Comparison of ENCODE assay signal across 8 cellular contexts in genomic region chr13:18211752-18212560, GRCh38.
DNase-seq lines count a peak whose midpoint lies in the region; ATAC-seq and TF ChIP-seq lines count a peak whose summit lies in the region.
"Not testable (repeated sequence)": the region's sequence is repeated elsewhere in the genome, so short reads cannot be mapped to it uniquely, and the experiment has no call there.

No MANE protein-coding gene starts in this region.

- H3K36me3 ChIP-seq in mucosa of descending colon (ENCODE audit: low read depth) = not testable (repeated sequence)

- H3K4me1 Mint-ChIP-seq in activated T-cell treated with anti-CD3 and anti-CD28 coated beads, Interleukin-2, amount 50 U/mL, for 4 hours (ENCODE audit: low read depth); stimulated activated naive B cell treated with anti-CD40 and anti-IgM and Interleukin-4, amounts not matched to agents 10 μg/mL and 1 μg/mL and 100 μg/mL, for 72 hours: not testable (repeated sequence)

- not testable (repeated sequence) for H3K4me3 ChIP-seq in Jurkat, Clone E6-1 (ENCODE audit: low read length); foreskin fibroblast (ENCODE audit: low read depth in 1 of 2, low read length in 2 of 2); mucosa of descending colon

- not testable (repeated sequence) for H3K36me3 Mint-ChIP-seq in activated T-cell treated with anti-CD3 and anti-CD28 coated beads, Interleukin-2, amount 50 U/mL, for 4 hours (ENCODE audit: insufficient read depth); stimulated activated naive B cell treated with anti-CD40 and anti-IgM and Interleukin-4, amounts not matched to agents 10 μg/mL and 1 μg/mL and 100 μg/mL, for 72 hours

- peak overlapping the region; percentile 1 for H3K27ac Mint-ChIP-seq in stimulated activated naive B cell treated with anti-CD40 and anti-IgM and Interleukin-4, amounts not matched to agents 10 μg/mL and 1 μg/mL and 100 μg/mL, for 72 hours

- not testable (repeated sequence) for H3K27me3 Mint-ChIP-seq in activated T-cell treated with anti-CD3 and anti-CD28 coated beads, Interleukin-2, amount 50 U/mL, for 4 hours (ENCODE audit: low read depth); stimulated activated naive B cell treated with anti-CD40 and anti-IgM and Interleukin-4, amounts not matched to agents 10 μg/mL and 1 μg/mL and 100 μg/mL, for 72 hours

- H3K4me1 ChIP-seq in mucosa of descending colon (ENCODE audit: low read depth) = not testable (repeated sequence)

- not testable (repeated sequence) for H3K9me3 Mint-ChIP-seq in activated T-cell treated with anti-CD3 and anti-CD28 coated beads, Interleukin-2, amount 50 U/mL, for 4 hours
- peaks cover 9 to 12% of the 10 kb centered on the region in 2 donors for H3K9me3 Mint-ChIP-seq in stimulated activated naive B cell treated with anti-CD40 and anti-IgM and Interleukin-4, amounts not matched to agents 10 μg/mL and 1 μg/mL and 100 μg/mL, for 72 hours

- ATAC-seq in GM21515 (IDR thresholded peaks at IDR 0.05; ENCODE audit: unreplicated experiment) (peak; percentile 94), HG03039 (IDR thresholded peaks at IDR 0.05; ENCODE audit: unreplicated experiment) (peak; percentile 87), mucosa of descending colon (peak; percentile 68)
- peak; percentile 41 to 82 for ATAC-seq in activated T-cell treated with anti-CD3 and anti-CD28 coated beads, Interleukin-2, amount 50 U/mL, for 4 hours
- ATAC-seq in stimulated activated naive B cell treated with anti-CD40 and anti-IgM and Interleukin-4, amounts not matched to agents 10 μg/mL and 1 μg/mL and 100 μg/mL, for 72 hours (replicated peaks) = peak; percentile 6 to 78

- in situ Hi-C loops in G401 (cut with HindIII; ENCODE audit: low sequenced_read_pairs) = not testable (repeated sequence)

- peaks cover 19% of the 10 kb centered on the region for H3K9me3 ChIP-seq in mucosa of descending colon

- not testable (repeated sequence) for TF ChIP-seq CTCF in foreskin fibroblast (IDR thresholded peaks at IDR 0.05; ENCODE audit: low read depth, low read length); mucosa of descending colon (IDR thresholded peaks at IDR 0.05)

- intact Hi-C loops in mucosa of descending colon (cut with DNase I, micrococcal nuclease) = not testable (repeated sequence)

- DNase-seq in G401 (ENCODE audit: low spot score) (peak; percentile 51), foreskin fibroblast (peak; percentile 0), mucosa of descending colon (peak in 2 of 3 donors; percentile 24 to 71)
- DNase-seq in Jurkat, Clone E6-1 (ENCODE audit: low read depth, low spot score) = peak; percentile 19
- DNase-seq in activated T-cell treated with anti-CD3 and anti-CD28 coated beads, Interleukin-2, amount 50 U/mL, for 4 hours; stimulated activated naive B cell treated with anti-CD40 and anti-IgM and Interleukin-4, amounts not matched to agents 10 μg/mL and 1 μg/mL and 100 μg/mL, for 72 hours: not testable (repeated sequence)

- not testable (repeated sequence) for H3K4me3 Mint-ChIP-seq in activated T-cell treated with anti-CD3 and anti-CD28 coated beads, Interleukin-2, amount 50 U/mL, for 4 hours; stimulated activated naive B cell treated with anti-CD40 and anti-IgM and Interleukin-4, amounts not matched to agents 10 μg/mL and 1 μg/mL and 100 μg/mL, for 72 hours

Comparison
In these comparisons a context has a peak if more than half of its experiments do, and no peak if none do; other contexts are left out.
1. ATAC-seq: peak in every context shown above with its lines; median percentile 94 in GM21515; 87 in HG03039; 68 in mucosa of descending colon; 62 in activated T-cell treated with anti-CD3 and anti-CD28 coated beads, Interleukin-2, amount 50 U/mL, for 4 hours; 42 in stimulated activated naive B cell treated with anti-CD40 and anti-IgM and Interleukin-4, amounts not matched to agents 10 μg/mL and 1 μg/mL and 100 μg/mL, for 72 hours.